In genomic region chr5:141514330-141515111, GRCh38 we compare ENCODE assay signal across 9 cellular contexts. TPM values are rescaled to one million over a fixed set of nuclear protein-coding genes. Genes with fewer than 3 reads are reported as not detected.
A peak's percentile ranks its signal among the peaks of the same experiment; 100 is the strongest.
DNase-seq lines count a peak whose midpoint lies in the region; ATAC-seq lines count a peak whose summit lies in the region.
"Had no signal": no experiment of that assay in that cellular context is flagged by ENCODE, and none has a peak within 500 bp of the region (broad histone marks: within the 10 kb centered on the region; RNA-seq: fewer than 3 reads in every experiment).

No MANE protein-coding gene starts in this region.

- H3K9me3 ChIP-seq in iPS-20b (ENCODE audit: insufficient read depth, low read depth, low read length) = no peaks in the 10 kb centered on the region
- H3K9me3 ChIP-seq: A549 had no signal

- peaks cover 26% of the 10 kb centered on the region for H3K4me1 Mint-ChIP-seq in activated T-helper 2 cell treated with anti-CD3 and anti-CD28 coated beads, Interferon-gamma antibody, Interleukin-2, Interleukin-4, amounts not matched to agents 10 μg/mL and 5 μg/mL and 100 μg/mL, durations not matched to agents 14 hours and 24 hours and 36 hours (ENCODE audit: low read depth)

- H3K4me3 ChIP-seq in iPS-20b (ENCODE audit: low read length) = peak overlapping the region; percentile 84; the same call in 1 of the 2 replicates
- H3K4me3 ChIP-seq: A549 had no signal

- H3K4me1 ChIP-seq in iPS-20b (ENCODE audit: insufficient read depth, low read length) = peaks cover 13% of the 10 kb centered on the region
- H3K4me1 ChIP-seq: A549 had no signal

- H3K27me3 Mint-ChIP-seq in activated T-helper 2 cell treated with anti-CD3 and anti-CD28 coated beads, Interferon-gamma antibody, Interleukin-2, Interleukin-4, amounts not matched to agents 10 μg/mL and 5 μg/mL and 100 μg/mL, durations not matched to agents 14 hours and 24 hours and 36 hours (ENCODE audit: low read depth) = no peaks in the 10 kb centered on the region

- no peaks in the 10 kb centered on the region for H3K27me3 ChIP-seq in iPS-20b (ENCODE audit: insufficient read depth, low read length)

- H3K9me3 Mint-ChIP-seq in activated T-helper 2 cell treated with anti-CD3 and anti-CD28 coated beads, Interferon-gamma antibody, Interleukin-2, Interleukin-4, amounts not matched to agents 10 μg/mL and 5 μg/mL and 100 μg/mL, durations not matched to agents 14 hours and 24 hours and 36 hours = no peaks in the 10 kb centered on the region

- intact Hi-C loops in activated T-helper 2 cell treated with anti-CD3 and anti-CD28 coated beads, Interferon-gamma antibody, Interleukin-2, Interleukin-4, amounts not matched to agents 10 μg/mL and 5 μg/mL and 100 μg/mL, durations not matched to agents 14 hours and 24 hours and 36 hours (cut with micrococcal nuclease) = loop anchor here (5.0 kb wide), 3 partner anchors 37 to 157 kb away; partner anchors contain the start of genes PCDHGA4, PCDHGB2 and PCDHGC3

- DNase-seq in NCI-H1105 treated with DMSO at 0.1 percent for 48 hours (lab: John Stamatoyannopoulos, UW) (peak; percentile 57), NCI-H1105 (lab: John Stamatoyannopoulos, UW) (no peak), substantia nigra (lab: John Stamatoyannopoulos, UW) (no peak)
- DNase-seq in activated T-helper 2 cell treated with anti-CD3 and anti-CD28 coated beads, Interferon-gamma antibody, Interleukin-2, Interleukin-4, amounts not matched to agents 10 μg/mL and 5 μg/mL and 100 μg/mL, durations not matched to agents 14 hours and 24 hours and 36 hours (ENCODE audit: low spot score) = no peak

- peaks cover 45% of the 10 kb centered on the region for H3K36me3 Mint-ChIP-seq in activated T-helper 2 cell treated with anti-CD3 and anti-CD28 coated beads, Interferon-gamma antibody, Interleukin-2, Interleukin-4, amounts not matched to agents 10 μg/mL and 5 μg/mL and 100 μg/mL, durations not matched to agents 14 hours and 24 hours and 36 hours (ENCODE audit: low read depth)

- peaks cover 55% of the 10 kb centered on the region for H3K36me3 ChIP-seq in iPS-20b (ENCODE audit: insufficient read depth, low read depth, low read length)

- H3K4me3 Mint-ChIP-seq in activated T-helper 2 cell treated with anti-CD3 and anti-CD28 coated beads, Interferon-gamma antibody, Interleukin-2, Interleukin-4, amounts not matched to agents 10 μg/mL and 5 μg/mL and 100 μg/mL, durations not matched to agents 14 hours and 24 hours and 36 hours (ENCODE audit: low read depth) = no peak overlapping the region

- ATAC-seq in HG03039 (IDR thresholded peaks at IDR 0.05; ENCODE audit: unreplicated experiment) = peak; percentile 25
- no peak for ATAC-seq in HG03571 (IDR thresholded peaks at IDR 0.05; ENCODE audit: unreplicated experiment)
- ATAC-seq in HG02981 (IDR thresholded peaks at IDR 0.05; ENCODE audit: unreplicated experiment) = no peak
- ATAC-seq: A549 had no signal

- peak overlapping the region; percentile 79; the same call in 1 of the 2 replicates for H3K9ac ChIP-seq in iPS-20b (ENCODE audit: low read depth, low read length)

- H3K27ac ChIP-seq in iPS-20b (ENCODE audit: low read length) (peak overlapping the region; percentile 46), substantia nigra (ENCODE audit: low read depth, low read length, poor library complexity, severe bottlenecking) (peak overlapping the region; percentile 50)
- H3K27ac ChIP-seq: A549 had no signal

- H3K27ac Mint-ChIP-seq in activated T-helper 2 cell treated with anti-CD3 and anti-CD28 coated beads, Interferon-gamma antibody, Interleukin-2, Interleukin-4, amounts not matched to agents 10 μg/mL and 5 μg/mL and 100 μg/mL, durations not matched to agents 14 hours and 24 hours and 36 hours = peak overlapping the region; percentile 62

RNA-seq across cellular contexts. Expression of gene PCDHGC5, which starts 25.6 kb away (rescaled TPM):
- not detected in 2 replicates for total RNA-seq in activated T-helper 2 cell treated with anti-CD3 and anti-CD28 coated beads, Interferon-gamma antibody, Interleukin-2, Interleukin-4, amounts not matched to agents 10 μg/mL and 5 μg/mL and 100 μg/mL, durations not matched to agents 14 hours and 24 hours and 36 hours

RNA-seq across cellular contexts. Expression of gene PCDHGC4, which starts 29.7 kb away (rescaled TPM):
- total RNA-seq in activated T-helper 2 cell treated with anti-CD3 and anti-CD28 coated beads, Interferon-gamma antibody, Interleukin-2, Interleukin-4, amounts not matched to agents 10 μg/mL and 5 μg/mL and 100 μg/mL, durations not matched to agents 14 hours and 24 hours and 36 hours = not detected in 2 replicates

RNA-seq across cellular contexts. Expression of gene PCDHGC3, which starts 38.8 kb away (rescaled TPM):
- 0.21 and 0.23 TPM in 2 replicates for total RNA-seq in activated T-helper 2 cell treated with anti-CD3 and anti-CD28 coated beads, Interferon-gamma antibody, Interleukin-2, Interleukin-4, amounts not matched to agents 10 μg/mL and 5 μg/mL and 100 μg/mL, durations not matched to agents 14 hours and 24 hours and 36 hours
